In genomic region chr7:40711706-40712105, GRCh38 we compare ENCODE assay signal across 29 cellular contexts.
"Had no signal": no experiment of that assay in that cellular context is flagged by ENCODE, and none has a peak within 500 bp of the region (broad histone marks: within the 10 kb centered on the region; RNA-seq: fewer than 3 reads in every experiment).

No MANE protein-coding gene starts in this region.

- H3K36me3 ChIP-seq: colonic mucosa, gastroesophageal sphincter, heart right ventricle, lower lobe of right lung, right lobe of liver, thoracic aorta, tibial nerve, upper lobe of right lung, uterus had no signal

- H3K27ac Mint-ChIP-seq: dendritic cell treated with granulocyte-macrophage colony-stimulating factor and Interleukin-4, amounts not matched to agents 40 ng/mL and 50 ng/mL, for 4 days; endodermal cell; immature natural killer cell; memory B cell; natural killer cell; progenitor cell of endocrine pancreas; stimulated activated naive B cell treated with anti-CD40 and anti-IgM and Interleukin-4, amounts not matched to agents 10 μg/mL and 1 μg/mL and 100 μg/mL, for 72 hours; stimulated activated naive CD8-positive, alpha-beta T cell treated with anti-CD3 and anti-CD28 coated beads, Interleukin-15, Interleukin-2, amounts not matched to agents 100 ng/mL and 50 ng/mL, for 24 hours had no signal

- H3K4me1 Mint-ChIP-seq: immature natural killer cell; memory B cell; natural killer cell; neural crest cell; stimulated activated naive B cell treated with anti-CD40 and anti-IgM and Interleukin-4, amounts not matched to agents 10 μg/mL and 1 μg/mL and 100 μg/mL, for 72 hours had no signal

- H2AFZ ChIP-seq: parathyroid adenoma had no signal

- H3K79me2 ChIP-seq: parathyroid adenoma had no signal

- ATAC-seq: gastroesophageal sphincter; heart right ventricle; left ventricle myocardium superior; lower lobe of right lung; natural killer cell; right lobe of liver; stimulated activated naive B cell treated with anti-CD40 and anti-IgM and Interleukin-4, amounts not matched to agents 10 μg/mL and 1 μg/mL and 100 μg/mL, for 72 hours; upper lobe of right lung had no signal

- FAIRE-seq: small intestine had no signal

- H3K27ac ChIP-seq: colonic mucosa, gastroesophageal sphincter, heart right ventricle, lower lobe of right lung, parathyroid adenoma, right lobe of liver, tibial nerve, upper lobe of right lung, uterus had no signal

- H3K9ac ChIP-seq: parathyroid adenoma had no signal

- H3K27me3 ChIP-seq: colonic mucosa, gastroesophageal sphincter, heart right ventricle, right lobe of liver, tibial nerve, upper lobe of right lung, uterus had no signal

- DNase-seq: colonic mucosa; effector CD8-positive, alpha-beta T cell; endodermal cell; erythroblast; foreskin fibroblast; glutamatergic neuron; heart right ventricle; hippocampal formation; immature natural killer cell; islet precursor cell; left ventricle myocardium superior; lower lobe of right lung; natural killer cell; right lobe of liver; small intestine; stimulated activated CD4-positive, alpha-beta T cell treated with anti-CD3 and anti-CD28 coated beads, Interleukin-15, amount 100 ng/mL, for 24 hours; stimulated activated CD4-positive, alpha-beta T cell treated with anti-CD3 and anti-CD28 coated beads, Interleukin-2, amount 100 ng/mL, for 48 hours; stimulated activated naive B cell treated with anti-CD40 and anti-IgM and Interleukin-4, amounts not matched to agents 10 μg/mL and 1 μg/mL and 100 μg/mL, for 72 hours; upper lobe of right lung; uterus had no signal

- H3K9me3 Mint-ChIP-seq: dendritic cell treated with granulocyte-macrophage colony-stimulating factor and Interleukin-4, amounts not matched to agents 40 ng/mL and 50 ng/mL, for 4 days; endodermal cell; memory B cell; stimulated activated naive B cell treated with anti-CD40 and anti-IgM and Interleukin-4, amounts not matched to agents 10 μg/mL and 1 μg/mL and 100 μg/mL, for 72 hours; stimulated activated naive CD8-positive, alpha-beta T cell treated with anti-CD3 and anti-CD28 coated beads, Interleukin-15, Interleukin-2, amounts not matched to agents 100 ng/mL and 50 ng/mL, for 24 hours had no signal

- H3K4me3 Mint-ChIP-seq: dendritic cell treated with granulocyte-macrophage colony-stimulating factor and Interleukin-4, amounts not matched to agents 40 ng/mL and 50 ng/mL, for 4 days; endodermal cell; immature natural killer cell; memory B cell; natural killer cell; neural crest cell; stimulated activated naive B cell treated with anti-CD40 and anti-IgM and Interleukin-4, amounts not matched to agents 10 μg/mL and 1 μg/mL and 100 μg/mL, for 72 hours; stimulated activated naive CD8-positive, alpha-beta T cell treated with anti-CD3 and anti-CD28 coated beads, Interleukin-15, Interleukin-2, amounts not matched to agents 100 ng/mL and 50 ng/mL, for 24 hours had no signal

- H3K9me3 ChIP-seq: colonic mucosa, gastroesophageal sphincter, heart right ventricle, lower lobe of right lung, right lobe of liver, thoracic aorta, tibial nerve, upper lobe of right lung, uterus had no signal

- H3K4me3 ChIP-seq: colonic mucosa, gastroesophageal sphincter, heart right ventricle, lower lobe of right lung, right lobe of liver, thoracic aorta, tibial nerve, upper lobe of right lung, uterus had no signal

- H3K4me1 ChIP-seq: colonic mucosa, parathyroid adenoma, right lobe of liver, upper lobe of right lung, uterus had no signal

- H3K36me3 Mint-ChIP-seq: immature natural killer cell; memory B cell; natural killer cell; stimulated activated naive B cell treated with anti-CD40 and anti-IgM and Interleukin-4, amounts not matched to agents 10 μg/mL and 1 μg/mL and 100 μg/mL, for 72 hours had no signal

- H3K27me3 Mint-ChIP-seq: dendritic cell treated with granulocyte-macrophage colony-stimulating factor and Interleukin-4, amounts not matched to agents 40 ng/mL and 50 ng/mL, for 4 days; progenitor cell of endocrine pancreas had no signal
